11 cellular contexts compared by ENCODE assay signal in the genomic region with DNA sequence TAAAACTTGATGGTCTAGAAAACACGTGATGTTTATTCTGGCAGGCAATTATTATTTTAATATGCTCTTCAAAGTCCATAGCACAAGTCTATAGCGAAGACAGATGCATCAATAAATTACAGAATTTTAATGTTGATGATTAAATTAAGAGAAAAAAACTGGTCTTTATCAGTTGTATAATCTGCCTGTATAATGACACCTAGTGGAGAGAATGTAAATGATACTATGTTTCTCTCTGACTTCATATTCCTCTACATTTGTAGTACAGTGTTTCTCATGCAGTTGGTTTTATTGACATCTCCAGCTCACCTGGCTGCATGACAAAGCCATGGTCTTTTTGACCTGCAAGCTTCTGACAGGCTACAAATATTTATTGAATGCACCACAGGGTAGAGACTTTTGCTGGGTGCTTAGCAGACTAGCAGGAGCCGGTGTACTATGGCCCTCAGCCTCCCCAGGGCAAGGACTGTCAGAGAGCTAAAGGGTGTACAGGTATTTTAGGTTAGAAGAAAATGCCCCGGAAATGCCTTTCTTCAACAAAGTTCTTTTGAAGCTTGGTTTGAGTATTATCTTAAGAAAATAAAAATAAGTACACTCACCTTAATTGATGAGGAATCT.
DNase-seq lines count a peak whose midpoint lies in the region; ATAC-seq and TF ChIP-seq lines count a peak whose summit lies in the region.
"Had no signal": no experiment of that assay in that cellular context is flagged by ENCODE, and none has a peak within 500 bp of the region (broad histone marks: within the 10 kb centered on the region; RNA-seq: fewer than 3 reads in every experiment).

No MANE protein-coding gene starts in this region.

- no peaks in the 10 kb centered on the region for H4K20me1 ChIP-seq in DOHH2 (ENCODE audit: control insufficient read depth, insufficient read depth, low read depth, low read length)

- no peaks in the 10 kb centered on the region for H3K9me2 ChIP-seq in DOHH2 (replicated peaks; ENCODE audit: control insufficient read depth, low read length)

- no peaks in the 10 kb centered on the region for H3K9me3 ChIP-seq in DOHH2 (ENCODE audit: control insufficient read depth, insufficient read depth, low read length)
- no peaks in the 10 kb centered on the region for H3K9me3 ChIP-seq in right lobe of liver

- H3F3A ChIP-seq in DOHH2 (ENCODE audit: control insufficient read depth, insufficient read depth), result no peaks in the 10 kb centered on the region

- H3K27ac ChIP-seq in DOHH2 (ENCODE audit: low read depth, low read length), result no peak overlapping the region
- no peak overlapping the region for H3K27ac ChIP-seq in right lobe of liver

- POLR2A ChIA-PET in WTC11 (lab: Charles Lee), result no interaction called here

- H3K4me3 ChIP-seq in DOHH2 (ENCODE audit: low read length) (no peak overlapping the region), right lobe of liver (no peak overlapping the region)

- no peaks in the 10 kb centered on the region for H3K9me3 Mint-ChIP-seq in WTC11
- peaks cover 4 to 7% of the 10 kb centered on the region in 2 donors for H3K9me3 Mint-ChIP-seq in natural killer cell

- H3K4me1 ChIP-seq in DOHH2 (ENCODE audit: control insufficient read depth, low read length), result no peaks in the 10 kb centered on the region
- no peaks in the 10 kb centered on the region for H3K4me1 ChIP-seq in right lobe of liver

- H3K36me3 Mint-ChIP-seq in WTC11, result no peaks in the 10 kb centered on the region
- no peaks in the 10 kb centered on the region for H3K36me3 Mint-ChIP-seq in natural killer cell

- 31% methylated on average over 3 of the region's 4 CpGs for WGBS in right lobe of liver (ENCODE audit: insufficient coverage, low coverage, low lambda C conversion rate, missing lambda C conversion rate)

- peaks cover 29% of the 10 kb centered on the region for H3K4me1 Mint-ChIP-seq in WTC11
- H3K4me1 Mint-ChIP-seq in natural killer cell, result no peaks in the 10 kb centered on the region

- peak; percentile 47 for TF ChIP-seq CTCF in DOHH2 (IDR thresholded peaks at IDR 0.05; ENCODE audit: low read depth, low read length, poor library complexity, severe bottlenecking)
- TF ChIP-seq CTCF in WTC11 (IDR thresholded peaks at IDR 0.05), result peak; percentile 17; the same call in 1 of the 2 replicates
- TF ChIP-seq CTCF in right lobe of liver (IDR thresholded peaks at IDR 0.05), result peak in 3 of 4 donors; percentile 20 to 30 (median 22)
- TF ChIP-seq CTCF in natural killer cell (IDR thresholded peaks at IDR 0.05), result no peak

- no peak overlapping the region for H3K4me2 ChIP-seq in DOHH2 (ENCODE audit: low read length)

- DNase-seq in WTC11 (ENCODE audit: low spot score) (no peak), right lobe of liver (no peak), NCI-H1048 (lab: John Stamatoyannopoulos, UW) (no peak), natural killer cell (no peak), posterior cingulate gyrus (no peak), ureter (ENCODE audit: low spot score) (no peak)
- DNase-seq: activated CD4-positive, alpha-beta T cell treated with anti-CD3 and anti-CD28 coated beads for 48 hours; NCI-H226; stimulated activated CD4-positive, alpha-beta T cell treated with anti-CD3 and anti-CD28 coated beads, Interleukin-12 subunit alpha, Interleukin-12 subunit beta, amount 100 ng/mL, for 4 hours had no signal

- no peaks in the 10 kb centered on the region for H3K36me3 ChIP-seq in DOHH2 (ENCODE audit: control insufficient read depth, low read length)
- H3K36me3 ChIP-seq in right lobe of liver, result no peaks in the 10 kb centered on the region

- CTCF ChIA-PET in WTC11 (lab: Charles Lee), result interaction anchor here (0.6 to 3.3 kb wide), 5 partner anchors 9 to 86 kb away, joined by 3 to 21 read pairs (median 3); no protein-coding TSS in a partner anchor

- intact Hi-C loops in right lobe of liver (cut with DNase I) (no loop called here), natural killer cell (cut with micrococcal nuclease) (no loop called here), posterior cingulate gyrus (cut with DNase I) (no loop called here)

- no peaks in the 10 kb centered on the region; the same call in 1 of the 2 replicates for H3K27me3 Mint-ChIP-seq in WTC11 (ENCODE audit: low read depth)
- no peaks in the 10 kb centered on the region for H3K27me3 Mint-ChIP-seq in natural killer cell (ENCODE audit: low read depth in 2 of 2)

- H3K27ac Mint-ChIP-seq in WTC11, result no peak overlapping the region
- H3K27ac Mint-ChIP-seq in natural killer cell, result no peak overlapping the region

- ATAC-seq in HG02885 (IDR thresholded peaks at IDR 0.05; ENCODE audit: poor library complexity, unreplicated experiment), result peak; percentile 56
- peak; percentile 61 for ATAC-seq in WTC11
- ATAC-seq in right lobe of liver, result no peak
- no peak for ATAC-seq in natural killer cell

- TF ChIP-seq POLR2A in right lobe of liver (IDR thresholded peaks at IDR 0.05), result no peak

- no peaks in the 10 kb centered on the region for H3K79me2 ChIP-seq in DOHH2 (ENCODE audit: control insufficient read depth, low read length)

- H3K27me3 ChIP-seq in DOHH2 (ENCODE audit: control insufficient read depth, low read length) (no peaks in the 10 kb centered on the region), right lobe of liver (no peaks in the 10 kb centered on the region)

- H3K4me3 Mint-ChIP-seq in WTC11 (no peak overlapping the region), natural killer cell (no peak overlapping the region)

TF ChIP-seq in WTC11, 78 proteins besides CTCF, POLR2A, EP300 and RAD21 (continues in another document):
- TF ChIP-seq, protein P1, sequence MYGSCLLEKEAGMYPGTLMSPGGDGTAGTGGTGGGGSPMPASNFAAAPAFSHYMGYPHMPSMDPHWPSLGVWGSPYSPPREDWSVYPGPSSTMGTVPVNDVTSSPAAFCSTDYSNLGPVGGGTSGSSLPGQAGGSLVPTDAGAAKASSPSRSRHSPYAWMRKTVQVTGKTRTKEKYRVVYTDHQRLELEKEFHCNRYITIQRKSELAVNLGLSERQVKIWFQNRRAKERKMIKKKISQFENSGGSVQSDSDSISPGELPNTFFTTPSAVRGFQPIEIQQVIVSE (CRISPR knock-in tag; IDR thresholded peaks at IDR 0.05; ENCODE audit: borderline replicate concordance), result no peak
- TF ChIP-seq ETV6 (CRISPR knock-in tag; IDR thresholded peaks at IDR 0.05) (no peak), CREM (CRISPR knock-in tag; IDR thresholded peaks at IDR 0.05) (no peak), NR2C2 (CRISPR knock-in tag; IDR thresholded peaks at IDR 0.05) (no peak), OVOL2 (CRISPR knock-in tag; IDR thresholded peaks at IDR 0.05; ENCODE audit: borderline replicate concordance) (no peak), ESRRA (CRISPR knock-in tag; IDR thresholded peaks at IDR 0.05; ENCODE audit: borderline replicate concordance) (no peak), SMAD3 (CRISPR knock-in tag; IDR thresholded peaks at IDR 0.05; ENCODE audit: borderline replicate concordance) (no peak), FOXK1 (CRISPR knock-in tag; IDR thresholded peaks at IDR 0.05) (no peak), CREB1 (CRISPR knock-in tag; IDR thresholded peaks at IDR 0.05) (no peak), NR3C1 (CRISPR knock-in tag; conservative IDR thresholded peaks at IDR 0.05; ENCODE audit: low read depth) (no peak), SOX15 (CRISPR knock-in tag; IDR thresholded peaks at IDR 0.05) (no peak), IRF2 (CRISPR knock-in tag; IDR thresholded peaks at IDR 0.05; ENCODE audit: borderline replicate concordance, low read depth) (no peak)
- TF ChIP-seq, protein P2, sequence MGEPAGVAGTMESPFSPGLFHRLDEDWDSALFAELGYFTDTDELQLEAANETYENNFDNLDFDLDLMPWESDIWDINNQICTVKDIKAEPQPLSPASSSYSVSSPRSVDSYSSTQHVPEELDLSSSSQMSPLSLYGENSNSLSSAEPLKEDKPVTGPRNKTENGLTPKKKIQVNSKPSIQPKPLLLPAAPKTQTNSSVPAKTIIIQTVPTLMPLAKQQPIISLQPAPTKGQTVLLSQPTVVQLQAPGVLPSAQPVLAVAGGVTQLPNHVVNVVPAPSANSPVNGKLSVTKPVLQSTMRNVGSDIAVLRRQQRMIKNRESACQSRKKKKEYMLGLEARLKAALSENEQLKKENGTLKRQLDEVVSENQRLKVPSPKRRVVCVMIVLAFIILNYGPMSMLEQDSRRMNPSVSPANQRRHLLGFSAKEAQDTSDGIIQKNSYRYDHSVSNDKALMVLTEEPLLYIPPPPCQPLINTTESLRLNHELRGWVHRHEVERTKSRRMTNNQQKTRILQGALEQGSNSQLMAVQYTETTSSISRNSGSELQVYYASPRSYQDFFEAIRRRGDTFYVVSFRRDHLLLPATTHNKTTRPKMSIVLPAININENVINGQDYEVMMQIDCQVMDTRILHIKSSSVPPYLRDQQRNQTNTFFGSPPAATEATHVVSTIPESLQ (CRISPR knock-in tag; IDR thresholded peaks at IDR 0.05), result no peak
- TF ChIP-seq, protein P3, sequence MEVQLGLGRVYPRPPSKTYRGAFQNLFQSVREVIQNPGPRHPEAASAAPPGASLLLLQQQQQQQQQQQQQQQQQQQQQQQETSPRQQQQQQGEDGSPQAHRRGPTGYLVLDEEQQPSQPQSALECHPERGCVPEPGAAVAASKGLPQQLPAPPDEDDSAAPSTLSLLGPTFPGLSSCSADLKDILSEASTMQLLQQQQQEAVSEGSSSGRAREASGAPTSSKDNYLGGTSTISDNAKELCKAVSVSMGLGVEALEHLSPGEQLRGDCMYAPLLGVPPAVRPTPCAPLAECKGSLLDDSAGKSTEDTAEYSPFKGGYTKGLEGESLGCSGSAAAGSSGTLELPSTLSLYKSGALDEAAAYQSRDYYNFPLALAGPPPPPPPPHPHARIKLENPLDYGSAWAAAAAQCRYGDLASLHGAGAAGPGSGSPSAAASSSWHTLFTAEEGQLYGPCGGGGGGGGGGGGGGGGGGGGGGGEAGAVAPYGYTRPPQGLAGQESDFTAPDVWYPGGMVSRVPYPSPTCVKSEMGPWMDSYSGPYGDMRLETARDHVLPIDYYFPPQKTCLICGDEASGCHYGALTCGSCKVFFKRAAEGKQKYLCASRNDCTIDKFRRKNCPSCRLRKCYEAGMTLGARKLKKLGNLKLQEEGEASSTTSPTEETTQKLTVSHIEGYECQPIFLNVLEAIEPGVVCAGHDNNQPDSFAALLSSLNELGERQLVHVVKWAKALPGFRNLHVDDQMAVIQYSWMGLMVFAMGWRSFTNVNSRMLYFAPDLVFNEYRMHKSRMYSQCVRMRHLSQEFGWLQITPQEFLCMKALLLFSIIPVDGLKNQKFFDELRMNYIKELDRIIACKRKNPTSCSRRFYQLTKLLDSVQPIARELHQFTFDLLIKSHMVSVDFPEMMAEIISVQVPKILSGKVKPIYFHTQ (CRISPR knock-in tag; IDR thresholded peaks at IDR 0.05), result no peak
- TF ChIP-seq, protein P4, sequence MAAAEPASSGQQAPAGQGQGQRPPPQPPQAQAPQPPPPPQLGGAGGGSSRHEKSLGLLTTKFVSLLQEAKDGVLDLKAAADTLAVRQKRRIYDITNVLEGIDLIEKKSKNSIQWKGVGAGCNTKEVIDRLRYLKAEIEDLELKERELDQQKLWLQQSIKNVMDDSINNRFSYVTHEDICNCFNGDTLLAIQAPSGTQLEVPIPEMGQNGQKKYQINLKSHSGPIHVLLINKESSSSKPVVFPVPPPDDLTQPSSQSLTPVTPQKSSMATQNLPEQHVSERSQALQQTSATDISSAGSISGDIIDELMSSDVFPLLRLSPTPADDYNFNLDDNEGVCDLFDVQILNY (CRISPR knock-in tag; IDR thresholded peaks at IDR 0.05), result no peak

Comparison
In these comparisons a context has a peak if more than half of its experiments do, and no peak if none do; other contexts are left out.
1. ATAC-seq: peak in HG02885 (single experiment) and WTC11 (single experiment); none in right lobe of liver (0 of 4) and natural killer cell (0 of 3).